ENCODE assay signal across 15 cellular contexts in genomic region chr6:25558155-25558817, GRCh38.
DNase-seq lines count a peak whose midpoint lies in the region; ATAC-seq, FAIRE-seq and TF ChIP-seq lines count a peak whose summit lies in the region.
"Had no signal": no experiment of that assay in that cellular context is flagged by ENCODE, and none has a peak within 500 bp of the region (broad histone marks: within the 10 kb centered on the region; RNA-seq: fewer than 3 reads in every experiment).

No MANE protein-coding gene starts in this region.

- H3K9me3 Mint-ChIP-seq in HFFc6 = no peaks in the 10 kb centered on the region
- H3K9me3 Mint-ChIP-seq: CD14-positive monocyte; CD8-positive, alpha-beta T cell; IgD-negative memory B cell had no signal

- no peaks in the 10 kb centered on the region for H3K36me3 Mint-ChIP-seq in HFFc6 (ENCODE audit: low read depth)
- H3K36me3 Mint-ChIP-seq: CD14-positive monocyte, IgD-negative memory B cell had no signal

- H3K79me1 ChIP-seq in H1 (ENCODE audit: low read depth, low read length) = no peaks in the 10 kb centered on the region

- no peak overlapping the region for H2BK15ac ChIP-seq in H1 (ENCODE audit: low read length)

- TF ChIP-seq CTCF in HFFc6 (IDR thresholded peaks at IDR 0.05) = no peak
- no peak for TF ChIP-seq CTCF in H1 (IDR thresholded peaks at IDR 0.05; ENCODE audit: control extremely low read depth in 1 of 3, insufficient read depth in 1 of 3, low read depth in 1 of 3, low read length in 3 of 3)
- no peak for TF ChIP-seq CTCF in kidney (IDR thresholded peaks at IDR 0.05; ENCODE audit: borderline replicate concordance, extremely low read depth, insufficient read depth)

- no peak overlapping the region for H4K5ac ChIP-seq in H1 (ENCODE audit: insufficient read length, low read depth, low read length)

- H3K27ac Mint-ChIP-seq in HFFc6 = peak overlapping the region; percentile 40
- H3K27ac Mint-ChIP-seq: CD14-positive monocyte; CD8-positive, alpha-beta T cell; IgD-negative memory B cell had no signal

- H3K27me3 ChIP-seq in SJSA1 (replicated peaks) (no peaks in the 10 kb centered on the region), H1 (replicated peaks in 1 of 4; ENCODE audit: control insufficient read depth in 3 of 4, extremely low read depth in 1 of 4, insufficient read depth in 3 of 4, low read length in 3 of 4) (peaks cover 0 to 1% (median 0%) of the 10 kb centered on the region in 4 experiments; a peak in 1 of 7 replicates)
- H3K27me3 ChIP-seq: BE2C had no signal

- H3K4me3 ChIP-seq in SJSA1 (no peak overlapping the region), H1 (ENCODE audit: extremely low read depth in 1 of 4, insufficient read depth in 2 of 4, low read depth in 3 of 4, low read length in 4 of 4) (no peak overlapping the region), kidney (ENCODE audit: low read length in 2 of 2) (no peak overlapping the region)
- H3K4me3 ChIP-seq: A549 had no signal

- H3K56ac ChIP-seq in H1 (replicated peaks; ENCODE audit: insufficient read length, low read depth, low read length) = no peak overlapping the region

- H3K27ac ChIP-seq in SJSA1 = peak overlapping the region; percentile 52
- H3K27ac ChIP-seq in H1 (ENCODE audit: low read depth, low read length) = no peak overlapping the region
- H3K27ac ChIP-seq in kidney (ENCODE audit: low read depth in 2 of 2, low read length in 2 of 2) = no peak overlapping the region
- H3K27ac ChIP-seq: A549 had no signal

- intact Hi-C loops in kidney (cut with DNase I) = no loop called here

- no peak overlapping the region for H3K4me2 ChIP-seq in H1 (ENCODE audit: insufficient read depth in 1 of 2, low read depth in 2 of 2, low read length in 2 of 2)
- H3K4me2 ChIP-seq: A549 had no signal

- CTCF ChIA-PET in H1 (lab: Charles Lee; ENCODE audit: partially characterized antibody) = interaction anchor here (0.7 to 4.7 kb wide), 7 partner anchors 10 to 334 kb away, joined by 3 to 27 read pairs (median 4); no protein-coding TSS in a partner anchor

- no peak overlapping the region for H2BK12ac ChIP-seq in H1 (ENCODE audit: low read depth, low read length)

- no peak overlapping the region for H3K4ac ChIP-seq in H1 (replicated peaks; ENCODE audit: insufficient read length, low read depth, low read length)

- H3K18ac ChIP-seq in H1 (ENCODE audit: extremely low read depth, low read length) = no peak overlapping the region

- H2BK120ac ChIP-seq in H1 (replicated peaks; ENCODE audit: low read depth, low read length) = no peak overlapping the region

- no peaks in the 10 kb centered on the region for H3K23me2 ChIP-seq in H1 (ENCODE audit: low read depth, low read length)

- no peak overlapping the region for H3K14ac ChIP-seq in H1 (ENCODE audit: insufficient read length)

- H3K9me3 ChIP-seq in SJSA1 (replicated peaks) (no peaks in the 10 kb centered on the region), H1 (ENCODE audit: insufficient read depth in 2 of 2, low read depth in 1 of 2, low read length in 1 of 2) (no peaks in the 10 kb centered on the region), kidney (ENCODE audit: control insufficient read depth in 1 of 2, low read length in 2 of 2) (no peaks in the 10 kb centered on the region)
- H3K9me3 ChIP-seq: A549, BE2C had no signal

- peaks cover 32% of the 10 kb centered on the region for H3K4me1 ChIP-seq in SJSA1 (replicated peaks)
- H3K4me1 ChIP-seq in H1 (replicated peaks in 1 of 4; ENCODE audit: control insufficient read depth in 3 of 4, insufficient read depth in 4 of 4, low read length in 3 of 4) = peaks cover 0 to 2% (median 0%) of the 10 kb centered on the region in 4 experiments; a peak in 1 of 7 replicates
- H3K4me1 ChIP-seq in kidney (ENCODE audit: control insufficient read depth in 1 of 2, insufficient read depth in 1 of 2, low read depth in 1 of 2, low read length in 2 of 2) = no peaks in the 10 kb centered on the region
- H3K4me1 ChIP-seq: A549 had no signal

- 80% methylated on average over 3 of the region's 3 CpGs; no CpG with 5 or more reads in 1 of the 2 experiments for WGBS in H1 (ENCODE audit: extremely low coverage in 1 of 2, insufficient coverage in 1 of 2, insufficient read length in 1 of 2, insufficient replicate concordance in 2 of 2, low coverage in 1 of 2, low lambda C conversion rate in 2 of 2, missing lambda C conversion rate in 1 of 2), 2 experiments

- H3K79me2 ChIP-seq in H1 (ENCODE audit: control insufficient read depth in 1 of 2, insufficient read depth in 2 of 2, low read length in 2 of 2) = no peaks in the 10 kb centered on the region

- FAIRE-seq in H1 (lab: Jason Lieb, UNC) (no peak), kidney (lab: Jason Lieb, UNC) (no peak)
- FAIRE-seq: A549, H54 had no signal

- no peak overlapping the region for H4K8ac ChIP-seq in H1 (ENCODE audit: extremely low read depth, insufficient read depth, low read length)

- POLR2A ChIA-PET in H1 (lab: Charles Lee; ENCODE audit: partially characterized antibody) = no interaction called here

- no peak overlapping the region for H2BK5ac ChIP-seq in H1 (ENCODE audit: low read depth, low read length)

- H4K20me1 ChIP-seq in H1 (replicated peaks in 1 of 2; ENCODE audit: control insufficient read depth in 1 of 2, insufficient read depth in 2 of 2, low read length in 2 of 2) = no peaks in the 10 kb centered on the region

- no peak for TF ChIP-seq RAD21 in H1 (IDR thresholded peaks at IDR 0.05 in 1 of 2, conservative IDR thresholded peaks at IDR 0.05 in 1 of 2; ENCODE audit: low read depth in 2 of 2, low read length in 2 of 2)

- ATAC-seq in left lobe of liver = no peak
- ATAC-seq: A549; CD8-positive, alpha-beta T cell had no signal

- DNase-seq in HFFc6 (no peak), SJSA1 (ENCODE audit: low read depth in 1 of 2, low spot score in 2 of 2) (peak; percentile 71 to 79), H1 (ENCODE audit: low read depth in 1 of 2, low spot score in 2 of 2) (no peak), epidermal melanocyte (ENCODE audit: insufficient read length, low spot score) (no peak), left lobe of liver (ENCODE audit: low spot score) (no peak), kidney (no peak)
- DNase-seq: BE2C; CD8-positive, alpha-beta T cell; COR-L47; DMS53; GF-D8 had no signal

- no peak overlapping the region for H3K23ac ChIP-seq in H1 (ENCODE audit: insufficient read length)

- H3K4me3 Mint-ChIP-seq in HFFc6 = no peak overlapping the region
- H3K4me3 Mint-ChIP-seq: CD14-positive monocyte; CD8-positive, alpha-beta T cell; IgD-negative memory B cell had no signal

- TF ChIP-seq POLR2A in H1 (IDR thresholded peaks at IDR 0.05; ENCODE audit: control extremely low read depth in 1 of 2, low read depth in 2 of 2, low read length in 2 of 2) = no peak

- no peak overlapping the region for H2AK5ac ChIP-seq in H1 (ENCODE audit: low read depth, low read length)

- no peak overlapping the region for H3K9ac ChIP-seq in H1 (replicated peaks in 1 of 4; ENCODE audit: extremely low read depth in 1 of 4, low read depth in 3 of 4, low read length in 3 of 4)
- H3K9ac ChIP-seq in kidney (ENCODE audit: low read length in 2 of 2) = no peak overlapping the region

- H3K36me3 ChIP-seq in SJSA1 (no peaks in the 10 kb centered on the region), H1 (ENCODE audit: control insufficient read depth in 2 of 4, insufficient read depth in 4 of 4, low read length in 3 of 4) (no peaks in the 10 kb centered on the region), kidney (ENCODE audit: control insufficient read depth in 1 of 2, insufficient read depth in 2 of 2, low read length in 2 of 2) (no peaks in the 10 kb centered on the region)
- H3K36me3 ChIP-seq: BE2C had no signal

- H4K91ac ChIP-seq in H1 (replicated peaks; ENCODE audit: insufficient read length, low read length) = no peak overlapping the region

- peaks cover 18% of the 10 kb centered on the region for H3K4me1 Mint-ChIP-seq in HFFc6 (ENCODE audit: low read depth)

- no peak for TF ChIP-seq EP300 in H1 (IDR thresholded peaks at IDR 0.05; ENCODE audit: borderline replicate concordance in 1 of 2, low read depth in 2 of 2, low read length in 2 of 2)

- no peak overlapping the region for H2BK20ac ChIP-seq in H1 (ENCODE audit: low read length)

- H3K27me3 Mint-ChIP-seq in HFFc6 (ENCODE audit: insufficient read depth) = no peaks in the 10 kb centered on the region

- no peak overlapping the region for H2AFZ ChIP-seq in H1 (ENCODE audit: low read length)

TF ChIP-seq in H1, 55 proteins besides CTCF, POLR2A, EP300 and RAD21:
- TF ChIP-seq GABPA (IDR thresholded peaks at IDR 0.05; ENCODE audit: borderline replicate concordance, insufficient read depth, low read length) (no peak), YY1 (IDR thresholded peaks at IDR 0.05; ENCODE audit: low read depth, low read length) (peak; percentile 61; the same call in 1 of the 2 replicates)

Comparison
In these comparisons a context has a peak if more than half of its experiments do, and no peak if none do; other contexts are left out.
1. DNase-seq: peak in SJSA1 (2 of 2); none in HFFc6 (single experiment), H1 (0 of 2), epidermal melanocyte (single experiment), left lobe of liver (single experiment) and kidney (single experiment).